ENCODE assay signal across 11 cellular contexts in genomic region chr10:84076047-84076388, GRCh38.
DNase-seq lines count a peak whose midpoint lies in the region; ATAC-seq and TF ChIP-seq lines count a peak whose summit lies in the region.
"Had no signal": no experiment of that assay in that cellular context is flagged by ENCODE, and none has a peak within 500 bp of the region (broad histone marks: within the 10 kb centered on the region; RNA-seq: fewer than 3 reads in every experiment).

No MANE protein-coding gene starts in this region.

- TF ChIP-seq POLR2A in gastroesophageal sphincter (IDR thresholded peaks at IDR 0.05), result no peak

- 29 to 33% methylated on average over 1 of the region's 1 CpG for WGBS in gastroesophageal sphincter (ENCODE audit: low coverage in 1 of 2), 2 donors
- 25 to 53% (median 53%) methylated on average over 1 of the region's 1 CpG for WGBS in psoas muscle, 3 donors

- no peaks in the 10 kb centered on the region for H3K9me3 Mint-ChIP-seq in activated T-helper 17 cell treated with anti-CD3 and anti-CD28 coated beads, Interleukin-2, amount 50 U/mL, for 72 hours
- H3K9me3 Mint-ChIP-seq: CD4-positive, alpha-beta T cell had no signal

- H3K4me3 Mint-ChIP-seq in activated T-helper 17 cell treated with anti-CD3 and anti-CD28 coated beads, Interleukin-2, amount 50 U/mL, for 72 hours, result no peak overlapping the region
- H3K4me3 Mint-ChIP-seq: CD4-positive, alpha-beta T cell had no signal

- intact Hi-C loops in psoas muscle (cut with DNase I), result no loop called here

- no peaks in the 10 kb centered on the region for H3K36me3 Mint-ChIP-seq in activated T-helper 17 cell treated with anti-CD3 and anti-CD28 coated beads, Interleukin-2, amount 50 U/mL, for 72 hours (ENCODE audit: low read depth)

- no peak overlapping the region for H3K27ac Mint-ChIP-seq in activated T-helper 17 cell treated with anti-CD3 and anti-CD28 coated beads, Interleukin-2, amount 50 U/mL, for 72 hours
- H3K27ac Mint-ChIP-seq: CD4-positive, alpha-beta T cell had no signal

- H3K4me1 ChIP-seq in gastroesophageal sphincter, result peaks cover 0 to 7% (median 0%) of the 10 kb centered on the region in 3 donors
- no peaks in the 10 kb centered on the region for H3K4me1 ChIP-seq in psoas muscle

- H3K9me3 ChIP-seq in gastroesophageal sphincter (no peaks in the 10 kb centered on the region), psoas muscle (no peaks in the 10 kb centered on the region)

- ATAC-seq in activated T-helper 17 cell treated with anti-CD3 and anti-CD28 coated beads, Interleukin-2, amount 50 U/mL, for 72 hours (replicated peaks), result peak; percentile 14
- ATAC-seq in gastroesophageal sphincter (peak; percentile 91), psoas muscle (peak; percentile 57 to 78 (median 66))

- peaks cover 5% of the 10 kb centered on the region for H3K27me3 Mint-ChIP-seq in activated T-helper 17 cell treated with anti-CD3 and anti-CD28 coated beads, Interleukin-2, amount 50 U/mL, for 72 hours
- H3K27me3 Mint-ChIP-seq: CD4-positive, alpha-beta T cell had no signal

- H3K27me3 ChIP-seq in gastroesophageal sphincter, result no peaks in the 10 kb centered on the region
- H3K27me3 ChIP-seq in psoas muscle (ENCODE audit: insufficient read depth in 3 of 3, low read length in 2 of 3), result no peaks in the 10 kb centered on the region

- no peak for TF ChIP-seq EP300 in gastroesophageal sphincter (IDR thresholded peaks at IDR 0.05)

- peak; percentile 50 for DNase-seq in COLO829 (ENCODE audit: low spot score)
- no peak for DNase-seq in psoas muscle
- no peak for DNase-seq in NCI-H226
- DNase-seq in HUDEP-2 (lab: John Stamatoyannopoulos, UW; ENCODE audit: unreplicated experiment in 76 of 76), result no peak
- no peak for DNase-seq in GM19238 (ENCODE audit: insufficient read length, low spot score)
- no peak for DNase-seq in SHP77 (lab: John Stamatoyannopoulos, UW)
- DNase-seq: CD4-positive, alpha-beta T cell; NCI-H526 treated with DMSO at 0.1 percent for 48 hours; T-helper 1 cell had no signal

- H3K27ac ChIP-seq in gastroesophageal sphincter (peak overlapping the region in 3 of 4 donors; percentile 45 to 73 (median 58)), psoas muscle (peak overlapping the region; percentile 14)

- H3K36me3 ChIP-seq in gastroesophageal sphincter (no peaks in the 10 kb centered on the region), psoas muscle (ENCODE audit: insufficient read depth in 1 of 2, low read depth in 1 of 2) (no peaks in the 10 kb centered on the region)

- H3K4me3 ChIP-seq in gastroesophageal sphincter (no peak overlapping the region), psoas muscle (no peak overlapping the region)

- no peaks in the 10 kb centered on the region for H3K4me1 Mint-ChIP-seq in activated T-helper 17 cell treated with anti-CD3 and anti-CD28 coated beads, Interleukin-2, amount 50 U/mL, for 72 hours

- TF ChIP-seq CTCF in gastroesophageal sphincter (IDR thresholded peaks at IDR 0.05) (no peak), psoas muscle (IDR thresholded peaks at IDR 0.05) (no peak)

Comparison
In these comparisons a context has a peak if more than half of its experiments do, and no peak if none do; other contexts are left out.
1. ATAC-seq: peak in every context shown above with its lines; median percentile 91 in gastroesophageal sphincter; 66 in psoas muscle; 14 in activated T-helper 17 cell treated with anti-CD3 and anti-CD28 coated beads, Interleukin-2, amount 50 U/mL, for 72 hours.